In the genomic region with DNA sequence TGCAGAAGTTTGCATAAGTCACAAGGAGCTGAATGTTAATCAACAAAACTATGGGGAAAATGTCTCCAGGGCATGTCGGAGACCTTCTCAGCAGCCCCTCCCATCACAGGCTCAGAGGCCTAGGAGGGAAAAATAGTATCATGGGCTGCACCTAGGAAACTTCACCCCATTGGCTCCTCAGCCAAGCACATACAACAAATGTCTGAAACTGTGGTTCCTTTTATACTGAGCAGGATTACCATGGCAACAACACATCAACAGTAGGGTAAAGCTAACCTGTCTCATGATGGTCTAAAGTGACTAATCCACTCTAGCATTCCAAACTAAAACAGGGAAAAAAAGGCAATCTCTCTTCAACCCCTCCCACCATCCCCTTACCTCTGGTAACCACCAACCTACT, we compare ENCODE assay signal across 17 cellular contexts. TPM values are rescaled to one million over a fixed set of nuclear protein-coding genes. Genes with fewer than 3 reads are reported as not detected.
DNase-seq lines count a peak whose midpoint lies in the region; ATAC-seq and TF ChIP-seq lines count a peak whose summit lies in the region.
"Had no signal": no experiment of that assay in that cellular context is flagged by ENCODE, and none has a peak within 500 bp of the region (broad histone marks: within the 10 kb centered on the region; RNA-seq: fewer than 3 reads in every experiment).

No MANE protein-coding gene starts in this region.

- no peak overlapping the region for H3K27ac ChIP-seq in mesendoderm (ENCODE audit: low read depth, low read length)
- H3K27ac ChIP-seq: heart right ventricle, right atrium auricular region, thoracic aorta had no signal

- H3K56ac ChIP-seq in mesendoderm (ENCODE audit: low read length) = no peak overlapping the region

- no peak overlapping the region for H2BK5ac ChIP-seq in mesendoderm (ENCODE audit: low read length)

- CTCF ChIA-PET in activated CD8-positive, alpha-beta T cell treated with anti-CD3 and anti-CD28 coated beads, Interleukin-2, amount 10 ng/mL, durations not matched to agents 7 days and 5 days (lab: Charles Lee) = no interaction called here

- H3K4me3 Mint-ChIP-seq in activated CD8-positive, alpha-beta T cell treated with anti-CD3 and anti-CD28 coated beads, Interleukin-2, amount 10 ng/mL, durations not matched to agents 7 days and 5 days = no peak overlapping the region
- H3K4me3 Mint-ChIP-seq: activated naive CD8-positive, alpha-beta T cell treated with anti-CD3 and anti-CD28 coated beads, Interleukin-2, amount 50 U/mL, for 24 hours had no signal

- H4K5ac ChIP-seq in mesendoderm (ENCODE audit: low read length) = no peak overlapping the region

- H2BK15ac ChIP-seq in mesendoderm (replicated peaks; ENCODE audit: low read depth) = no peak overlapping the region

- no peak overlapping the region for H3K23ac ChIP-seq in mesendoderm (ENCODE audit: low read length)

- no CpG with 5 or more reads among the region's 1 CpG for WGBS in mesendoderm (ENCODE audit: extremely low coverage, insufficient coverage, low lambda C conversion rate)

- no peak overlapping the region for H2BK120ac ChIP-seq in mesendoderm (ENCODE audit: low read depth, low read length)

- H3K9me3 Mint-ChIP-seq in activated CD8-positive, alpha-beta T cell treated with anti-CD3 and anti-CD28 coated beads, Interleukin-2, amount 10 ng/mL, durations not matched to agents 7 days and 5 days (ENCODE audit: insufficient read depth) = peaks cover 45% of the 10 kb centered on the region

- no peaks in the 10 kb centered on the region for H3K79me2 ChIP-seq in mesendoderm (ENCODE audit: control insufficient read depth, insufficient read depth, low read length)

- no peak for ATAC-seq in activated CD8-positive, alpha-beta T cell treated with anti-CD3 and anti-CD28 coated beads, Interleukin-2, amount 10 ng/mL, durations not matched to agents 7 days and 5 days
- ATAC-seq: activated CD4-positive, CD25-positive, alpha-beta regulatory T cell treated with anti-CD3 and anti-CD28 coated beads, Interleukin-2, amount 50 U/mL, for 24 hours; activated naive CD8-positive, alpha-beta T cell treated with anti-CD3 and anti-CD28 coated beads, Interleukin-2, amount 50 U/mL, for 24 hours; heart right ventricle; left colon had no signal

- DNase-seq in ELR (ENCODE audit: low read depth) = peak; percentile 69
- DNase-seq in NB4 (ENCODE audit: low read depth) = peak; percentile 16
- DNase-seq in central memory CD4-positive, alpha-beta T cell = peak; percentile 33
- peak; percentile 77 for DNase-seq in mesendoderm
- DNase-seq in NCI-H82 treated with DMSO at 0.1 percent for 48 hours (lab: John Stamatoyannopoulos, UW; ENCODE audit: unreplicated experiment) = no peak
- DNase-seq in NCI-H2107 treated with DMSO at 0.1 percent for 48 hours (lab: John Stamatoyannopoulos, UW; ENCODE audit: unreplicated experiment) = no peak
- DNase-seq in activated CD8-positive, alpha-beta T cell treated with anti-CD3 and anti-CD28 coated beads, Interleukin-2, amount 10 ng/mL, durations not matched to agents 7 days and 5 days = no peak
- DNase-seq: activated naive CD8-positive, alpha-beta T cell treated with anti-CD3 and anti-CD28 coated beads, Interleukin-2, amount 50 U/mL, for 24 hours; C1 segment of cervical spinal cord; heart right ventricle; left colon; NCI-H1436; stimulated activated CD4-positive, alpha-beta T cell treated with anti-CD3 and anti-CD28 coated beads, Interleukin-2, amount 100 ng/mL, for 24 hours; stimulated activated CD8-positive, alpha-beta memory T cell treated with anti-CD3 and anti-CD28 coated beads, Interleukin-4, amount 100 ng/mL, for 48 hours had no signal

- H2AK5ac ChIP-seq in mesendoderm (ENCODE audit: low read length) = no peak overlapping the region

- no peaks in the 10 kb centered on the region for H3K27me3 ChIP-seq in mesendoderm (ENCODE audit: insufficient read depth, low read length, poor library complexity)
- H3K27me3 ChIP-seq: heart right ventricle, right atrium auricular region had no signal

- H3K4me2 ChIP-seq in mesendoderm (ENCODE audit: low read length) = no peak overlapping the region

- no peaks in the 10 kb centered on the region for H3K36me3 ChIP-seq in mesendoderm (ENCODE audit: control insufficient read depth, insufficient read depth, low read length)
- H3K36me3 ChIP-seq: heart right ventricle, right atrium auricular region, thoracic aorta had no signal

- H3K79me1 ChIP-seq in mesendoderm (ENCODE audit: low read length) = no peaks in the 10 kb centered on the region

- H3K4ac ChIP-seq in mesendoderm (ENCODE audit: low read depth, low read length) = no peak overlapping the region

- H3K27me3 Mint-ChIP-seq in activated CD8-positive, alpha-beta T cell treated with anti-CD3 and anti-CD28 coated beads, Interleukin-2, amount 10 ng/mL, durations not matched to agents 7 days and 5 days (ENCODE audit: low read depth) = no peaks in the 10 kb centered on the region
- H3K27me3 Mint-ChIP-seq: activated naive CD8-positive, alpha-beta T cell treated with anti-CD3 and anti-CD28 coated beads, Interleukin-2, amount 50 U/mL, for 24 hours had no signal

- no peak overlapping the region for H4K8ac ChIP-seq in mesendoderm (ENCODE audit: low read depth, low read length)

- H3K27ac Mint-ChIP-seq in activated CD8-positive, alpha-beta T cell treated with anti-CD3 and anti-CD28 coated beads, Interleukin-2, amount 10 ng/mL, durations not matched to agents 7 days and 5 days = no peak overlapping the region
- H3K27ac Mint-ChIP-seq: activated naive CD8-positive, alpha-beta T cell treated with anti-CD3 and anti-CD28 coated beads, Interleukin-2, amount 50 U/mL, for 24 hours had no signal

- H3K4me3 ChIP-seq in NB4 (ENCODE audit: low read depth, low read length) = no peak overlapping the region
- no peak overlapping the region for H3K4me3 ChIP-seq in mesendoderm (ENCODE audit: low read length)
- H3K4me3 ChIP-seq: heart right ventricle, right atrium auricular region, thoracic aorta had no signal

- POLR2A ChIA-PET in activated CD8-positive, alpha-beta T cell treated with anti-CD3 and anti-CD28 coated beads, Interleukin-2, amount 10 ng/mL, durations not matched to agents 7 days and 5 days (lab: Charles Lee) = no interaction called here

- no peak for TF ChIP-seq POLR2A in NB4 (IDR thresholded peaks at IDR 0.05; ENCODE audit: extremely low read depth, insufficient read length)

- H3K18ac ChIP-seq in mesendoderm (ENCODE audit: low read length) = no peak overlapping the region

- TF ChIP-seq CTCF in NB4 (IDR thresholded peaks at IDR 0.05; ENCODE audit: low read depth, low read length) = no peak

- H3K9ac ChIP-seq in mesendoderm (ENCODE audit: low read length) = no peak overlapping the region

- peaks cover 28% of the 10 kb centered on the region for H3K4me1 Mint-ChIP-seq in activated CD8-positive, alpha-beta T cell treated with anti-CD3 and anti-CD28 coated beads, Interleukin-2, amount 10 ng/mL, durations not matched to agents 7 days and 5 days (ENCODE audit: low read depth)

- H3K36me3 Mint-ChIP-seq in activated CD8-positive, alpha-beta T cell treated with anti-CD3 and anti-CD28 coated beads, Interleukin-2, amount 10 ng/mL, durations not matched to agents 7 days and 5 days (ENCODE audit: low read depth) = peaks cover 71% of the 10 kb centered on the region

- H3K4me1 ChIP-seq in mesendoderm (ENCODE audit: control insufficient read depth, low read depth, low read length) = peaks cover 6% of the 10 kb centered on the region

RNA-seq across cellular contexts. Expression of gene NEMP2, which starts 3.2 kb away (rescaled TPM):
- 2.0 TPM for polyA plus RNA-seq in mesendoderm (2013, experiment 1 of 2)
- 2.2 TPM for polyA plus RNA-seq in mesendoderm (2013, experiment 2 of 2)
- 10 to 100 TPM; 18.4 to 23.2 TPM for total RNA-seq in activated CD8-positive, alpha-beta T cell treated with anti-CD3 and anti-CD28 coated beads, Interleukin-2, amount 10 ng/mL, durations not matched to agents 7 days and 5 days

Comparison
In these comparisons a context has a peak if more than half of its experiments do, and no peak if none do; other contexts are left out.
1. DNase-seq: peak in ELR (single experiment), NB4 (single experiment), central memory CD4-positive, alpha-beta T cell (single experiment) and mesendoderm (single experiment); none in NCI-H82 treated with DMSO at 0.1 percent for 48 hours (single experiment), NCI-H2107 treated with DMSO at 0.1 percent for 48 hours (single experiment) and activated CD8-positive, alpha-beta T cell treated with anti-CD3 and anti-CD28 coated beads, Interleukin-2, amount 10 ng/mL, durations not matched to agents 7 days and 5 days (single experiment).